8 cellular contexts compared by ENCODE assay signal in the genomic region with DNA sequence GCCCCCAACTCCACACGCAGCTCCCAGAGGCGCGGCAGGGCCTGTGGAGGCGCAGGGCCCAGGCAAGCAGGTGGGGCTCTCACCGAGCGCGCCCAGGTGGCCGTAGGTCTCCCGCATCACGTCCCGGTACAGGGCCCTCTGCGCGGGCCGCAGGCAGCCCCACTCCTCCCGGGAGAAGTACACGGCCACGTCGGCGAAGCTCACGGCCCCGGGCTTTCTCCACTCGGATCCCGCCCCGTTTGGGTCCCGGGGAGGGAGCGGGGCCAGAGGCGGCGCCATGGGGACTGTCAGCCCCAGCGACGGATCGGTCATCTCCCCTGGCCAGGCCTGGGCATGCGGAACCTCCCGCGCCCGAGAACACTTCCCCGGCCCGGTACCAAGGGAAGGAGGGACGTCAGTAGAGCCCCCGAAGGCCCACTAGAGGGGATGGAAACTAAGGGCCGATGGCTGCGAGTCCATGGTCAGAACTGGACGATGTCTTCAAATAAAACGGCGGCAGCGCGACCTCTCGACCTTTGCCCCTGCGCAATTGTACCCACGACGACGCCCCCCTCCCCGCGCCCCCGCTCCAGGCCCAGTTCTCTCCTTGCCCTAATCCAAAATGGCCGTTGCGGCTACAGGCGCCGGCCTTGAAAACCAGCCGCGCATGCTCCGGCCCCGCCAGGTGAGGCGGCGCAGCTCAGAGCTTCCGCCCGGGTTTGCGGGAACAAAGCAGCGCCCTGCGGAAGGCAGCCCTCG. TPM values are rescaled to one million over a fixed set of nuclear protein-coding genes. Genes with fewer than 3 reads are reported as not detected.
A peak's percentile ranks its signal among the peaks of the same experiment; 100 is the strongest.
DNase-seq lines count a peak whose midpoint lies in the region; ATAC-seq, FAIRE-seq and TF ChIP-seq lines count a peak whose summit lies in the region.

A gene (minus strand): TSS at position 491 of the 738 bp plus-strand sequence. CDS start 179 bp downstream, at position 312.

- DNase-seq in 8988T = peak; percentile 76
- DNase-seq in NCI-H446 treated with DMSO at 0.1 percent for 48 hours (lab: John Stamatoyannopoulos, UW) = peak; percentile 41
- peak; percentile 89 for DNase-seq in activated CD4-positive, CD25-positive, alpha-beta regulatory T cell treated with anti-CD3 and anti-CD28 coated beads, Interleukin-2, amount 50 U/mL, for 72 hours
- DNase-seq in central memory CD8-positive, alpha-beta T cell (ENCODE audit: low spot score in 2 of 2) = peak; percentile 85 to 86
- DNase-seq in kidney = peak; percentile 97
- peak; percentile 86 to 90 for DNase-seq in stimulated activated CD4-positive, alpha-beta T cell treated with anti-CD3 and anti-CD28 coated beads, Interleukin-15, amount 100 ng/mL, for 1 hour (ENCODE audit: low read depth in 1 of 2, low spot score in 1 of 2)

- peak within 1 kb of the TSS; percentile 93 for H3K27ac Mint-ChIP-seq in central memory CD8-positive, alpha-beta T cell (ENCODE audit: low read depth)

- intact Hi-C loops in kidney (cut with DNase I) = no loop called here

- no peaks in the 10 kb centered on the region for H3K27me3 Mint-ChIP-seq in central memory CD8-positive, alpha-beta T cell

- TF ChIP-seq CTCF in kidney (IDR thresholded peaks at IDR 0.05; ENCODE audit: borderline replicate concordance, extremely low read depth, insufficient read depth) = no peak

- no peaks in the 10 kb centered on the region for H3K9me3 Mint-ChIP-seq in central memory CD8-positive, alpha-beta T cell

- peak within 1 kb of the TSS; percentile 89 to 98 for H3K9ac ChIP-seq in kidney (ENCODE audit: low read length in 2 of 2)

- ATAC-seq in HG03196 (IDR thresholded peaks at IDR 0.05; ENCODE audit: unreplicated experiment) = peak; percentile 62
- ATAC-seq in central memory CD8-positive, alpha-beta T cell (replicated peaks; ENCODE audit: extremely low read depth, poor library complexity, severe bottlenecking) = peak; percentile 81

- TF ChIP-seq POLR2A in GM18526 (IDR thresholded peaks at IDR 0.05; ENCODE audit: extremely low read depth, insufficient read length) = peak; percentile 81

- no peak for FAIRE-seq in kidney (lab: Jason Lieb, UNC)

- H3K4me3 Mint-ChIP-seq in central memory CD8-positive, alpha-beta T cell = peak within 1 kb of the TSS; percentile 91

- peaks cover 6 to 11% of the 10 kb centered on the region in 2 donors for H3K4me1 ChIP-seq in kidney (ENCODE audit: control insufficient read depth in 1 of 2, insufficient read depth in 1 of 2, low read depth in 1 of 2, low read length in 2 of 2)

- peaks cover 2 to 6% of the 10 kb centered on the region in 2 donors for H3K36me3 ChIP-seq in kidney (ENCODE audit: control insufficient read depth in 1 of 2, insufficient read depth in 2 of 2, low read length in 2 of 2)

- H3K9me3 ChIP-seq in kidney (ENCODE audit: control insufficient read depth in 1 of 2, low read length in 2 of 2) = no peaks in the 10 kb centered on the region

- H3K36me3 Mint-ChIP-seq in central memory CD8-positive, alpha-beta T cell (ENCODE audit: insufficient read depth) = peaks cover 20% of the 10 kb centered on the region

- peak within 1 kb of the TSS; percentile 91 to 99 for H3K4me3 ChIP-seq in kidney (ENCODE audit: low read length in 2 of 2)

- peak within 1 kb of the TSS; percentile 98 to 99 for H3K27ac ChIP-seq in kidney (ENCODE audit: low read depth in 2 of 2, low read length in 2 of 2)

- H3K4me1 Mint-ChIP-seq in central memory CD8-positive, alpha-beta T cell = peaks cover 24% of the 10 kb centered on the region

RNA-seq across cellular contexts. Expression of the gene that starts here (rescaled TPM):
- total RNA-seq in kidney = 11.6 TPM
- 10.1 TPM for polyA plus RNA-seq in kidney (ENCODE audit: insufficient read depth, low read depth, low replicate concordance)

Comparison
In these comparisons a context has a peak if more than half of its experiments do, and no peak if none do; other contexts are left out.
1. Peak in every context shown above with its lines: DNase-seq, ATAC-seq, H3K4me3 ChIP-seq and H3K27ac ChIP-seq.
2. DNase-seq: peak in every context shown above with its lines; median percentile 97 in kidney; 89 in activated CD4-positive, CD25-positive, alpha-beta regulatory T cell treated with anti-CD3 and anti-CD28 coated beads, Interleukin-2, amount 50 U/mL, for 72 hours; 88 in stimulated activated CD4-positive, alpha-beta T cell treated with anti-CD3 and anti-CD28 coated beads, Interleukin-15, amount 100 ng/mL, for 1 hour; 86 in central memory CD8-positive, alpha-beta T cell; 76 in 8988T; 41 in NCI-H446 treated with DMSO at 0.1 percent for 48 hours.